Comparison of ENCODE assay signal across 2 cellular contexts in the genomic region with DNA sequence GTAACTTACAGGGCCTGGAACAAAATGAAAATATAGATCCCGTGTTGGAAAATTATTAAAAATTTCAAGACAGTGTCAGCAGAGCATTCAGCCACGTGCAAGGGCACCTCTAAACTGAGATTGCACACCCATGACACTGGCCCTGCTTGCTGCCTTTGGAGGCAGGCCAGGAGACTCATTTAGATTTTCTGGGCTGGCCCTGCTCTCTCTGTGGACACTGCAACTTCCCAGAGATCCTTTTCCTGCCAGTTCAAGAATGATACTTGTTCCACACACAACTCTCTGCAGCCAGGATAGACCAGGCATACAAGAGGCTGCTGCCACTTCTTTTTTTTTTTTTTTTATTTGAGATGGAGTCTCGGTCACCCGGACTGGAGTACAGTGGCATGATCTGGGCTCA.
TF ChIP-seq lines count a peak whose summit lies in the region.

No MANE protein-coding gene starts in this region.

TF ChIP-seq in K562, 482 proteins besides CTCF, POLR2A, EP300 and RAD21:
- TF ChIP-seq STAG1 (CRISPR knock-in tag; IDR thresholded peaks at IDR 0.05; ENCODE audit: borderline replicate concordance), result no peak
- no peak for TF ChIP-seq SP2 (IDR thresholded peaks at IDR 0.05; ENCODE audit: extremely low read depth, low read depth, low read length, poor library complexity, severe bottlenecking)
- TF ChIP-seq XRCC5 (IDR thresholded peaks at IDR 0.05; ENCODE audit: low read depth, low read length), result no peak
- TF ChIP-seq GTF2F1 (IDR thresholded peaks at IDR 0.05; ENCODE audit: low read depth, low read length), result no peak
- no peak for TF ChIP-seq NFXL1 (CRISPR knock-in tag; IDR thresholded peaks at IDR 0.05)
- TF ChIP-seq ZNF324 (CRISPR knock-in tag; IDR thresholded peaks at IDR 0.05), result no peak
- TF ChIP-seq JUNB (CRISPR knock-in tag; conservative IDR thresholded peaks at IDR 0.05), result no peak
- TF ChIP-seq, protein P1, sequence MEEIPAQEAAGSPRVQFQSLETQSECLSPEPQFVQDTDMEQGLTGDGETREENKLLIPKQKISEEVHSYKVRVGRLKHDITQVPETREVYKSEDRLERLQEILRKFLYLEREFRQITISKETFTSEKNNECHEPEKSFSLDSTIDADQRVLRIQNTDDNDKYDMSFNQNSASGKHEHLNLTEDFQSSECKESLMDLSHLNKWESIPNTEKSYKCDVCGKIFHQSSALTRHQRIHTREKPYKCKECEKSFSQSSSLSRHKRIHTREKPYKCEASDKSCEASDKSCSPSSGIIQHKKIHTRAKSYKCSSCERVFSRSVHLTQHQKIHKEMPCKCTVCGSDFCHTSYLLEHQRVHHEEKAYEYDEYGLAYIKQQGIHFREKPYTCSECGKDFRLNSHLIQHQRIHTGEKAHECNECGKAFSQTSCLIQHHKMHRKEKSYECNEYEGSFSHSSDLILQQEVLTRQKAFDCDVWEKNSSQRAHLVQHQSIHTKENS (CRISPR knock-in tag; IDR thresholded peaks at IDR 0.05), result no peak
- no peak for TF ChIP-seq FOXM1 (IDR thresholded peaks at IDR 0.05; ENCODE audit: low read depth)
- TF ChIP-seq FOXM1 (CRISPR knock-in tag; IDR thresholded peaks at IDR 0.05; ENCODE audit: low read depth), result no peak
- TF ChIP-seq, protein P2, sequence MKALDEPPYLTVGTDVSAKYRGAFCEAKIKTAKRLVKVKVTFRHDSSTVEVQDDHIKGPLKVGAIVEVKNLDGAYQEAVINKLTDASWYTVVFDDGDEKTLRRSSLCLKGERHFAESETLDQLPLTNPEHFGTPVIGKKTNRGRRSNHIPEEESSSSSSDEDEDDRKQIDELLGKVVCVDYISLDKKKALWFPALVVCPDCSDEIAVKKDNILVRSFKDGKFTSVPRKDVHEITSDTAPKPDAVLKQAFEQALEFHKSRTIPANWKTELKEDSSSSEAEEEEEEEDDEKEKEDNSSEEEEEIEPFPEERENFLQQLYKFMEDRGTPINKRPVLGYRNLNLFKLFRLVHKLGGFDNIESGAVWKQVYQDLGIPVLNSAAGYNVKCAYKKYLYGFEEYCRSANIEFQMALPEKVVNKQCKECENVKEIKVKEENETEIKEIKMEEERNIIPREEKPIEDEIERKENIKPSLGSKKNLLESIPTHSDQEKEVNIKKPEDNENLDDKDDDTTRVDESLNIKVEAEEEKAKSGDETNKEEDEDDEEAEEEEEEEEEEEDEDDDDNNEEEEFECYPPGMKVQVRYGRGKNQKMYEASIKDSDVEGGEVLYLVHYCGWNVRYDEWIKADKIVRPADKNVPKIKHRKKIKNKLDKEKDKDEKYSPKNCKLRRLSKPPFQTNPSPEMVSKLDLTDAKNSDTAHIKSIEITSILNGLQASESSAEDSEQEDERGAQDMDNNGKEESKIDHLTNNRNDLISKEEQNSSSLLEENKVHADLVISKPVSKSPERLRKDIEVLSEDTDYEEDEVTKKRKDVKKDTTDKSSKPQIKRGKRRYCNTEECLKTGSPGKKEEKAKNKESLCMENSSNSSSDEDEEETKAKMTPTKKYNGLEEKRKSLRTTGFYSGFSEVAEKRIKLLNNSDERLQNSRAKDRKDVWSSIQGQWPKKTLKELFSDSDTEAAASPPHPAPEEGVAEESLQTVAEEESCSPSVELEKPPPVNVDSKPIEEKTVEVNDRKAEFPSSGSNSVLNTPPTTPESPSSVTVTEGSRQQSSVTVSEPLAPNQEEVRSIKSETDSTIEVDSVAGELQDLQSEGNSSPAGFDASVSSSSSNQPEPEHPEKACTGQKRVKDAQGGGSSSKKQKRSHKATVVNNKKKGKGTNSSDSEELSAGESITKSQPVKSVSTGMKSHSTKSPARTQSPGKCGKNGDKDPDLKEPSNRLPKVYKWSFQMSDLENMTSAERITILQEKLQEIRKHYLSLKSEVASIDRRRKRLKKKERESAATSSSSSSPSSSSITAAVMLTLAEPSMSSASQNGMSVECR (CRISPR knock-in tag; IDR thresholded peaks at IDR 0.05), result no peak
- no peak for TF ChIP-seq PHB (CRISPR knock-in tag; IDR thresholded peaks at IDR 0.05)

TF ChIP-seq in HepG2, 621 proteins besides CTCF, POLR2A, EP300 and RAD21:
- no peak for TF ChIP-seq ZNF737 (CRISPR knock-in tag; IDR thresholded peaks at IDR 0.05; ENCODE audit: borderline replicate concordance)
- TF ChIP-seq ZEB1 (IDR thresholded peaks at IDR 0.05; ENCODE audit: insufficient replicate concordance, low read depth), result no peak
- TF ChIP-seq, protein P3, sequence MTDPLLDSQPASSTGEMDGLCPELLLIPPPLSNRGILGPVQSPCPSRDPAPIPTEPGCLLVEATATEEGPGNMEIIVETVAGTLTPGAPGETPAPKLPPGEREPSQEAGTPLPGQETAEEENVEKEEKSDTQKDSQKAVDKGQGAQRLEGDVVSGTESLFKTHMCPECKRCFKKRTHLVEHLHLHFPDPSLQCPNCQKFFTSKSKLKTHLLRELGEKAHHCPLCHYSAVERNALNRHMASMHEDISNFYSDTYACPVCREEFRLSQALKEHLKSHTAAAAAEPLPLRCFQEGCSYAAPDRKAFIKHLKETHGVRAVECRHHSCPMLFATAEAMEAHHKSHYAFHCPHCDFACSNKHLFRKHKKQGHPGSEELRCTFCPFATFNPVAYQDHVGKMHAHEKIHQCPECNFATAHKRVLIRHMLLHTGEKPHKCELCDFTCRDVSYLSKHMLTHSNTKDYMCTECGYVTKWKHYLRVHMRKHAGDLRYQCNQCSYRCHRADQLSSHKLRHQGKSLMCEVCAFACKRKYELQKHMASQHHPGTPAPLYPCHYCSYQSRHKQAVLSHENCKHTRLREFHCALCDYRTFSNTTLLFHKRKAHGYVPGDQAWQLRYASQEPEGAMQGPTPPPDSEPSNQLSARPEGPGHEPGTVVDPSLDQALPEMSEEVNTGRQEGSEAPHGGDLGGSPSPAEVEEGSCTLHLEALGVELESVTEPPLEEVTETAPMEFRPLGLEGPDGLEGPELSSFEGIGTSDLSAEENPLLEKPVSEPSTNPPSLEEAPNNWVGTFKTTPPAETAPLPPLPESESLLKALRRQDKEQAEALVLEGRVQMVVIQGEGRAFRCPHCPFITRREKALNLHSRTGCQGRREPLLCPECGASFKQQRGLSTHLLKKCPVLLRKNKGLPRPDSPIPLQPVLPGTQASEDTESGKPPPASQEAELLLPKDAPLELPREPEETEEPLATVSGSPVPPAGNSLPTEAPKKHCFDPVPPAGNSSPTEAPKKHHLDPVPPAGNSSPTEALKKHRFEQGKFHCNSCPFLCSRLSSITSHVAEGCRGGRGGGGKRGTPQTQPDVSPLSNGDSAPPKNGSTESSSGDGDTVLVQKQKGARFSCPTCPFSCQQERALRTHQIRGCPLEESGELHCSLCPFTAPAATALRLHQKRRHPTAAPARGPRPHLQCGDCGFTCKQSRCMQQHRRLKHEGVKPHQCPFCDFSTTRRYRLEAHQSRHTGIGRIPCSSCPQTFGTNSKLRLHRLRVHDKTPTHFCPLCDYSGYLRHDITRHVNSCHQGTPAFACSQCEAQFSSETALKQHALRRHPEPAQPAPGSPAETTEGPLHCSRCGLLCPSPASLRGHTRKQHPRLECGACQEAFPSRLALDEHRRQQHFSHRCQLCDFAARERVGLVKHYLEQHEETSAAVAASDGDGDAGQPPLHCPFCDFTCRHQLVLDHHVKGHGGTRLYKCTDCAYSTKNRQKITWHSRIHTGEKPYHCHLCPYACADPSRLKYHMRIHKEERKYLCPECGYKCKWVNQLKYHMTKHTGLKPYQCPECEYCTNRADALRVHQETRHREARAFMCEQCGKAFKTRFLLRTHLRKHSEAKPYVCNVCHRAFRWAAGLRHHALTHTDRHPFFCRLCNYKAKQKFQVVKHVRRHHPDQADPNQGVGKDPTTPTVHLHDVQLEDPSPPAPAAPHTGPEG (CRISPR knock-in tag; IDR thresholded peaks at IDR 0.05), result no peak
- no peak for TF ChIP-seq TOPORS (CRISPR knock-in tag; IDR thresholded peaks at IDR 0.05)
- no peak for TF ChIP-seq MTA1 (CRISPR knock-in tag; IDR thresholded peaks at IDR 0.05; ENCODE audit: borderline replicate concordance)
- no peak for TF ChIP-seq PCBP1 (IDR thresholded peaks at IDR 0.05; ENCODE audit: borderline replicate concordance, low read depth, low read length)
- TF ChIP-seq, protein P4, sequence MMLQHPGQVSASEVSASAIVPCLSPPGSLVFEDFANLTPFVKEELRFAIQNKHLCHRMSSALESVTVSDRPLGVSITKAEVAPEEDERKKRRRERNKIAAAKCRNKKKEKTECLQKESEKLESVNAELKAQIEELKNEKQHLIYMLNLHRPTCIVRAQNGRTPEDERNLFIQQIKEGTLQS (CRISPR knock-in tag; IDR thresholded peaks at IDR 0.05), result no peak
- no peak for TF ChIP-seq ZNF441 (CRISPR knock-in tag; IDR thresholded peaks at IDR 0.05; ENCODE audit: borderline replicate concordance)
- TF ChIP-seq ZFYVE20 (CRISPR knock-in tag; IDR thresholded peaks at IDR 0.05; ENCODE audit: borderline replicate concordance, low read depth), result no peak
- no peak for TF ChIP-seq ERF (CRISPR knock-in tag; IDR thresholded peaks at IDR 0.05)
- TF ChIP-seq, protein P5, sequence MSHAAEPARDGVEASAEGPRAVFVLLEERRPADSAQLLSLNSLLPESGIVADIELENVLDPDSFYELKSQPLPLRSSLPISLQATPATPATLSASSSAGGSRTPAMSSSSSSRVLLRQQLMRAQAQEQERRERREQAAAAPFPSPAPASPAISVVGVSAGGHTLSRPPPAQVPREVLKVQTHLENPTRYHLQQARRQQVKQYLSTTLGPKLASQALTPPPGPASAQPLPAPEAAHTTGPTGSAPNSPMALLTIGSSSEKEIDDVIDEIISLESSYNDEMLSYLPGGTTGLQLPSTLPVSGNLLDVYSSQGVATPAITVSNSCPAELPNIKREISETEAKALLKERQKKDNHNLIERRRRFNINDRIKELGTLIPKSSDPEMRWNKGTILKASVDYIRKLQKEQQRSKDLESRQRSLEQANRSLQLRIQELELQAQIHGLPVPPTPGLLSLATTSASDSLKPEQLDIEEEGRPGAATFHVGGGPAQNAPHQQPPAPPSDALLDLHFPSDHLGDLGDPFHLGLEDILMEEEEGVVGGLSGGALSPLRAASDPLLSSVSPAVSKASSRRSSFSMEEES (CRISPR knock-in tag; IDR thresholded peaks at IDR 0.05), result no peak
- TF ChIP-seq, protein P6, sequence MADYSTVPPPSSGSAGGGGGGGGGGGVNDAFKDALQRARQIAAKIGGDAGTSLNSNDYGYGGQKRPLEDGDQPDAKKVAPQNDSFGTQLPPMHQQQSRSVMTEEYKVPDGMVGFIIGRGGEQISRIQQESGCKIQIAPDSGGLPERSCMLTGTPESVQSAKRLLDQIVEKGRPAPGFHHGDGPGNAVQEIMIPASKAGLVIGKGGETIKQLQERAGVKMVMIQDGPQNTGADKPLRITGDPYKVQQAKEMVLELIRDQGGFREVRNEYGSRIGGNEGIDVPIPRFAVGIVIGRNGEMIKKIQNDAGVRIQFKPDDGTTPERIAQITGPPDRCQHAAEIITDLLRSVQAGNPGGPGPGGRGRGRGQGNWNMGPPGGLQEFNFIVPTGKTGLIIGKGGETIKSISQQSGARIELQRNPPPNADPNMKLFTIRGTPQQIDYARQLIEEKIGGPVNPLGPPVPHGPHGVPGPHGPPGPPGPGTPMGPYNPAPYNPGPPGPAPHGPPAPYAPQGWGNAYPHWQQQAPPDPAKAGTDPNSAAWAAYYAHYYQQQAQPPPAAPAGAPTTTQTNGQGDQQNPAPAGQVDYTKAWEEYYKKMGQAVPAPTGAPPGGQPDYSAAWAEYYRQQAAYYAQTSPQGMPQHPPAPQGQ (CRISPR knock-in tag; IDR thresholded peaks at IDR 0.05; ENCODE audit: borderline replicate concordance), result no peak
- no peak for TF ChIP-seq HNF4A (CRISPR knock-in tag; IDR thresholded peaks at IDR 0.05)
- no peak for TF ChIP-seq ZMYM4 (CRISPR knock-in tag; IDR thresholded peaks at IDR 0.05)
- TF ChIP-seq, protein P7, sequence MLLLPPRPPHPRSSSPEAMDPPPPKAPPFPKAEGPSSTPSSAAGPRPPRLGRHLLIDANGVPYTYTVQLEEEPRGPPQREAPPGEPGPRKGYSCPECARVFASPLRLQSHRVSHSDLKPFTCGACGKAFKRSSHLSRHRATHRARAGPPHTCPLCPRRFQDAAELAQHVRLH (CRISPR knock-in tag; IDR thresholded peaks at IDR 0.05; ENCODE audit: borderline replicate concordance, low read depth), result no peak
- TF ChIP-seq TBL1XR1 (IDR thresholded peaks at IDR 0.05; ENCODE audit: borderline replicate concordance, low read length, partially characterized antibody), result no peak
- no peak for TF ChIP-seq FOXK2 (IDR thresholded peaks at IDR 0.05)
- no peak for TF ChIP-seq SNAPC2 (CRISPR knock-in tag; IDR thresholded peaks at IDR 0.05)
- no peak for TF ChIP-seq KDM6A (CRISPR knock-in tag; IDR thresholded peaks at IDR 0.05; ENCODE audit: low read depth)
